Comparison of ENCODE assay signal across 18 cellular contexts in genomic region chr2:194705398-194705797, GRCh38.
"Had no signal": no experiment of that assay in that cellular context is flagged by ENCODE, and none has a peak within 500 bp of the region (broad histone marks: within the 10 kb centered on the region; RNA-seq: fewer than 3 reads in every experiment).

No MANE protein-coding gene starts in this region.

- DNase-seq: activated B cell treated with CpG ODN at 0.5 μM for 24 hours; activated CD4-positive, alpha-beta T cell treated with anti-CD3 and anti-CD28 coated beads for 48 hours; activated CD8-positive, alpha-beta memory T cell treated with anti-CD3 and anti-CD28 coated beads for 24 hours; activated effector memory CD4-positive, alpha-beta T cell treated with anti-CD3 and anti-CD28 coated beads, Interleukin-2, amount 50 U/mL, for 16 hours; activated naive CD4-positive, alpha-beta T cell treated with anti-CD3 and anti-CD28 coated beads, Interleukin-2, amount 50 U/mL, for 16 hours; activated T-cell treated with anti-CD3 and anti-CD28 coated beads, Interleukin-2, amount 50 U/mL, for 72 hours; colonic mucosa; foreskin keratinocyte; islet precursor cell; stimulated activated CD4-positive, alpha-beta T cell treated with anti-CD3 and anti-CD28 coated beads, Interleukin-4, amount 100 ng/mL, for 1 hour; stimulated activated naive CD8-positive, alpha-beta T cell treated with anti-CD3 and anti-CD28 coated beads, Interleukin-15, amount 100 ng/mL, for 72 hours; trophoblast cell had no signal

- H3K36me3 ChIP-seq: ascending aorta, colonic mucosa, suprapubic skin had no signal

- H3K27me3 ChIP-seq: ascending aorta, colonic mucosa, hepatocyte, suprapubic skin had no signal

- H3K4me2 ChIP-seq: hepatocyte, smooth muscle cell had no signal

- H3K79me2 ChIP-seq: hepatocyte had no signal

- H3K27ac ChIP-seq: ascending aorta, colonic mucosa, foreskin keratinocyte, hepatocyte, suprapubic skin had no signal

- H3K4me1 ChIP-seq: ascending aorta, colonic mucosa, foreskin keratinocyte, suprapubic skin had no signal

- H2AFZ ChIP-seq: hepatocyte had no signal

- H3K4me3 ChIP-seq: ascending aorta, colonic mucosa, hepatocyte, lung, smooth muscle cell, suprapubic skin had no signal

- ATAC-seq: activated T-cell treated with anti-CD3 and anti-CD28 coated beads, Interleukin-2, amount 50 U/mL, for 72 hours; sciatic nerve; stimulated activated naive CD8-positive, alpha-beta T cell treated with anti-CD3 and anti-CD28 coated beads, Interleukin-15, amount 100 ng/mL, for 72 hours had no signal

- H3K9me3 ChIP-seq: ascending aorta, colonic mucosa, suprapubic skin had no signal
